ENCODE assay signal across 8 cellular contexts in the genomic region with DNA sequence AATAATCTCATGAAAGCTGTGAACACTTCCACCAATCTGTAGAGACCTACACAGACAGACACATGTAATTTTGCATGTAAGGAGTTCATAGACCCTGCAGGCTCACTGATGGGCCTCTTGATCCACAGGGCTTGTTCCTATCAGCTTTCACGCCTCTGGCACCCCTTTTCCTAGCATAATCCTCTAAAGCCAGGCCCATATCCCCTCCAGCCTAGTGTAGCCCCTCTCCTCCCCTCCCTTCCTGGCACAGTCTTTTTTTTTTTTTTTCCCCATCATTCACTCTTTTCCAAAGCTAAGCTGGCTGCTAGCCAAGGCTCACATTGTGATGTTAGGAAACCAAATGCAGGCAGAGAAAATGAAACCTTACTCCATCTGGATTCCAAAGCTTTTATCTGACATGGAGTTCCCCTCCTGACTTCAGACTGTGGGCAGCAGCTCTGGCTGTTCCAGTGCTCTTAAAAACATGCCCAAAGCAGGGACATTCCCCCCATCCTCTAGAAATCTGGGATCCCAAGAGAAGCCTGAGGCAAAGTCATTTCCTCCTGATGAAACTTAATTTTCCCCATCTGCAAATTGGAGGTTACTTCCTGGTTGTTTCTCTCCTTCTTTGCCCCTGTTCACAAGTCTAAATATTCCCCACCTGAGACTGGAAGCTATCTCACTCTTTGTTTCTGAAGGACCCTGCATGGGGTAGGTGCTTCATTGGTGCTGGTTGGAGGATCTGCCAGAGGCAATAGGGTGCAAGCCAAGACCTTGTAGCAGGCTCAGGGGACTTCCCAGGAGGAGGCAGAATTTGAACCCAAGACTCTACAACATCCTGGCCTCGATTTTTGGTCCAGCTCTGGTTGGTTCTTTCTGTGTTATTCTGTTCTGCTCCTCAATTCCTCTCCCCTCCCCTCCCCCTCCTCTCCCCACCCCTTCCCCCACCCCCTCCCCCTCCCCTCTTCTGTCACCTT. TPM values are rescaled to one million over a fixed set of nuclear protein-coding genes. Genes with fewer than 3 reads are reported as not detected.
DNase-seq lines count a peak whose midpoint lies in the region; TF ChIP-seq lines count a peak whose summit lies in the region.

No MANE protein-coding gene starts in this region.

- H3K4me1 Mint-ChIP-seq in HFFc6 (ENCODE audit: low read depth): peaks cover 19% of the 10 kb centered on the region
- H3K4me1 Mint-ChIP-seq in activated naive CD8-positive, alpha-beta T cell (ENCODE audit: low read depth): peaks cover 45% of the 10 kb centered on the region

- H3K9me3 ChIP-seq in colonic mucosa: no peaks in the 10 kb centered on the region

- H3K9ac ChIP-seq in colonic mucosa (ENCODE audit: low read depth in 2 of 2, low read length in 2 of 2): no peak overlapping the region

- intact Hi-C loops in colonic mucosa (cut with DNase I): no loop called here

- peak; percentile 57 for DNase-seq in AG09309 (ENCODE audit: low read depth)
- peak; percentile 23 for DNase-seq in HFFc6
- peak; percentile 88 for DNase-seq in left kidney (ENCODE audit: low read depth, low spot score)
- no peak for DNase-seq in hippocampal formation (lab: John Stamatoyannopoulos, UW)
- DNase-seq in colonic mucosa: no peak
- DNase-seq in NCI-H82 treated with DMSO at 0.1 percent for 48 hours (lab: John Stamatoyannopoulos, UW; ENCODE audit: unreplicated experiment): no peak
- no peak for DNase-seq in stimulated activated CD4-positive, alpha-beta T cell treated with anti-CD3 and anti-CD28 coated beads, Interleukin-2, amount 100 ng/mL, for 48 hours

- H3K36me3 Mint-ChIP-seq in HFFc6 (ENCODE audit: low read depth): no peaks in the 10 kb centered on the region
- no peaks in the 10 kb centered on the region for H3K36me3 Mint-ChIP-seq in activated naive CD8-positive, alpha-beta T cell

- H3K27me3 Mint-ChIP-seq in HFFc6 (ENCODE audit: insufficient read depth): peaks cover 4% of the 10 kb centered on the region
- H3K27me3 Mint-ChIP-seq in activated naive CD8-positive, alpha-beta T cell: no peaks in the 10 kb centered on the region

- no peaks in the 10 kb centered on the region for H3K27me3 ChIP-seq in colonic mucosa

- H3K27ac Mint-ChIP-seq in HFFc6: no peak overlapping the region
- peak overlapping the region; percentile 16 for H3K27ac Mint-ChIP-seq in activated naive CD8-positive, alpha-beta T cell

- H3K4me3 ChIP-seq in AG09309 (ENCODE audit: control insufficient read depth, low read depth, low read length): no peak overlapping the region
- no peak overlapping the region for H3K4me3 ChIP-seq in colonic mucosa

- no peak for TF ChIP-seq CTCF in AG09309 (IDR thresholded peaks at IDR 0.05; ENCODE audit: control insufficient read depth, insufficient read depth, low read depth, low read length, missing control alignments)
- TF ChIP-seq CTCF in HFFc6 (IDR thresholded peaks at IDR 0.05): no peak
- TF ChIP-seq CTCF in colonic mucosa (IDR thresholded peaks at IDR 0.05): no peak

- peak overlapping the region; percentile 1; the same call in 1 of the 2 replicates for H3K4me3 Mint-ChIP-seq in HFFc6
- peak overlapping the region; percentile 49 for H3K4me3 Mint-ChIP-seq in activated naive CD8-positive, alpha-beta T cell

- H3K27ac ChIP-seq in colonic mucosa: no peak overlapping the region

- no peaks in the 10 kb centered on the region for H3K9me3 Mint-ChIP-seq in HFFc6
- H3K9me3 Mint-ChIP-seq in activated naive CD8-positive, alpha-beta T cell (ENCODE audit: low read depth): no peaks in the 10 kb centered on the region

- H3K36me3 ChIP-seq in colonic mucosa: no peaks in the 10 kb centered on the region

- no peaks in the 10 kb centered on the region for H3K4me1 ChIP-seq in colonic mucosa

RNA-seq across cellular contexts. Expression of gene CCL5, which starts 9.9 kb away (rescaled TPM):
- total RNA-seq in HFFc6 (2021; fragmentation: NEBNext Ultra II Directional; extraction: Animal tissue kit (Norgen Biotek cat#: 25700)): under 1 TPM in 1 of 6 experiments, not detected in 5; 0.19 TPM
- 1 to 10 TPM; 3.6 to 4.4 TPM for total RNA-seq in colonic mucosa

RNA-seq across cellular contexts. Expression of gene HEATR9, which starts 21.4 kb away (rescaled TPM):
- total RNA-seq in HFFc6 (2021; fragmentation: NEBNext Ultra II Directional; extraction: Animal tissue kit (Norgen Biotek cat#: 25700)): not detected
- not detected for total RNA-seq in colonic mucosa

RNA-seq across cellular contexts. Expression of gene RDM1, which starts 40.5 kb away (rescaled TPM):
- under 1 TPM in 4 of 6 experiments, not detected in 2; 0.23 to 0.76 (median 0.53) TPM for total RNA-seq in HFFc6 (2021; fragmentation: NEBNext Ultra II Directional; extraction: Animal tissue kit (Norgen Biotek cat#: 25700))
- total RNA-seq in colonic mucosa: 1 to 10 TPM in 1 of 2 donors, under 1 TPM in 1; 0.66 to 7.8 TPM

RNA-seq across cellular contexts. Expression of gene LYZL6, which starts 53.4 kb away (rescaled TPM):
- total RNA-seq in HFFc6 (2021; fragmentation: NEBNext Ultra II Directional; extraction: Animal tissue kit (Norgen Biotek cat#: 25700)): not detected
- total RNA-seq in colonic mucosa: not detected

Comparison
In these comparisons a context has a peak if more than half of its experiments do, and no peak if none do; other contexts are left out.
1. DNase-seq: peak in AG09309 (single experiment), HFFc6 (single experiment) and left kidney (single experiment); none in hippocampal formation (0 of 2), colonic mucosa (single experiment), NCI-H82 treated with DMSO at 0.1 percent for 48 hours (single experiment) and stimulated activated CD4-positive, alpha-beta T cell treated with anti-CD3 and anti-CD28 coated beads, Interleukin-2, amount 100 ng/mL, for 48 hours (0 of 2).